18 cellular contexts compared by ENCODE assay signal in genomic region chr2:217657252-217657651, GRCh38.
"Had no signal": no experiment of that assay in that cellular context is flagged by ENCODE, and none has a peak within 500 bp of the region (broad histone marks: within the 10 kb centered on the region; RNA-seq: fewer than 3 reads in every experiment).

No MANE protein-coding gene starts in this region.

- H3K27ac ChIP-seq: left lung, right lobe of liver, vagina had no signal

- H3K4me1 ChIP-seq: breast epithelium, left lung, right lobe of liver had no signal

- H3K27ac Mint-ChIP-seq: activated CD4-positive, alpha-beta T cell treated with anti-CD3 and anti-CD28 coated beads, Interleukin-2, amount 10 ng/mL, durations not matched to agents 24 days and 14 days; activated CD8-positive, alpha-beta T cell treated with anti-CD3 and anti-CD28 coated beads, Interleukin-2, amount 10 ng/mL, durations not matched to agents 7 days and 5 days; activated T-cell treated with anti-CD3 and anti-CD28 coated beads, Interleukin-2, amount 50 U/mL, for 72 hours; stimulated activated memory B cell treated with anti-CD40 and anti-IgM and Interleukin-4, amounts not matched to agents 10 μg/mL and 1 μg/mL and 100 μg/mL, for 72 hours; T-helper 1 cell treated with Interleukin-12 subunit alpha and Interleukin-12 subunit beta and Interleukin-4 antibody, amounts not matched to agents 30 μg/mL and 1 μg/mL, for 36 hours had no signal

- DNase-seq: activated CD4-positive, alpha-beta T cell treated with anti-CD3 and anti-CD28 coated beads, Interleukin-2, amount 10 ng/mL, durations not matched to agents 24 days and 14 days; activated CD8-positive, alpha-beta memory T cell treated with anti-CD3 and anti-CD28 coated beads, Interleukin-2, amount 50 U/mL, for 4 hours; activated CD8-positive, alpha-beta T cell treated with anti-CD3 and anti-CD28 coated beads, Interleukin-2, amount 10 ng/mL, durations not matched to agents 7 days and 5 days; activated effector memory CD4-positive, alpha-beta T cell treated with anti-CD3 and anti-CD28 coated beads, Interleukin-2, amount 50 U/mL, for 16 hours; activated naive CD4-positive, alpha-beta T cell treated with anti-CD3 and anti-CD28 coated beads, Interleukin-2, amount 50 U/mL, for 16 hours; activated T-cell treated with anti-CD3 and anti-CD28 coated beads, Interleukin-2, amount 50 U/mL, for 72 hours; effector CD4-positive, alpha-beta T cell; left lung; right lobe of liver; small intestine; stimulated activated CD4-positive, alpha-beta T cell treated with anti-CD3 and anti-CD28 coated beads, Interleukin-4, amount 100 ng/mL, for 4 hours; transverse colon had no signal

- H3K9me3 ChIP-seq: breast epithelium, left lung, right lobe of liver, transverse colon, vagina had no signal

- H3K36me3 ChIP-seq: breast epithelium, left lung, right lobe of liver, transverse colon, vagina had no signal

- FAIRE-seq: astrocyte, keratinocyte, small intestine had no signal

- H3K27me3 ChIP-seq: breast epithelium, left lung, right lobe of liver, transverse colon, vagina had no signal

- H3K4me3 ChIP-seq: breast epithelium, left lung, right lobe of liver, transverse colon, vagina had no signal

- H3K36me3 Mint-ChIP-seq: stimulated activated memory B cell treated with anti-CD40 and anti-IgM and Interleukin-4, amounts not matched to agents 10 μg/mL and 1 μg/mL and 100 μg/mL, for 72 hours had no signal

- H3K9me3 Mint-ChIP-seq: activated CD4-positive, alpha-beta T cell treated with anti-CD3 and anti-CD28 coated beads, Interleukin-2, amount 10 ng/mL, durations not matched to agents 24 days and 14 days; activated T-cell treated with anti-CD3 and anti-CD28 coated beads, Interleukin-2, amount 50 U/mL, for 72 hours; stimulated activated memory B cell treated with anti-CD40 and anti-IgM and Interleukin-4, amounts not matched to agents 10 μg/mL and 1 μg/mL and 100 μg/mL, for 72 hours; T-helper 1 cell treated with Interleukin-12 subunit alpha and Interleukin-12 subunit beta and Interleukin-4 antibody, amounts not matched to agents 30 μg/mL and 1 μg/mL, for 36 hours had no signal

- H3K4me3 Mint-ChIP-seq: activated CD4-positive, alpha-beta T cell treated with anti-CD3 and anti-CD28 coated beads, Interleukin-2, amount 10 ng/mL, durations not matched to agents 24 days and 14 days; activated CD8-positive, alpha-beta T cell treated with anti-CD3 and anti-CD28 coated beads, Interleukin-2, amount 10 ng/mL, durations not matched to agents 7 days and 5 days; activated T-cell treated with anti-CD3 and anti-CD28 coated beads, Interleukin-2, amount 50 U/mL, for 72 hours; stimulated activated memory B cell treated with anti-CD40 and anti-IgM and Interleukin-4, amounts not matched to agents 10 μg/mL and 1 μg/mL and 100 μg/mL, for 72 hours; T-helper 1 cell treated with Interleukin-12 subunit alpha and Interleukin-12 subunit beta and Interleukin-4 antibody, amounts not matched to agents 30 μg/mL and 1 μg/mL, for 36 hours had no signal
